In genomic region chr2:235458839-235459273, GRCh38 we compare ENCODE assay signal across 10 cellular contexts. TPM values are rescaled to one million over a fixed set of nuclear protein-coding genes. Genes with fewer than 3 reads are reported as not detected.
DNase-seq lines count a peak whose midpoint lies in the region; ATAC-seq and TF ChIP-seq lines count a peak whose summit lies in the region.
"Had no signal": no experiment of that assay in that cellular context is flagged by ENCODE, and none has a peak within 500 bp of the region (broad histone marks: within the 10 kb centered on the region; RNA-seq: fewer than 3 reads in every experiment).

No MANE protein-coding gene starts in this region.

- H3K27ac Mint-ChIP-seq in osteocyte (ENCODE audit: unreplicated experiment) = no peak overlapping the region
- H3K27ac Mint-ChIP-seq: activated CD8-positive, alpha-beta T cell treated with anti-CD3 and anti-CD28 coated beads, Interleukin-2, amount 10 ng/mL, durations not matched to agents 7 days and 5 days had no signal

- H3K27me3 Mint-ChIP-seq in osteocyte (ENCODE audit: unreplicated experiment) = peaks cover 64% of the 10 kb centered on the region

- H3K36me3 Mint-ChIP-seq in osteocyte (ENCODE audit: unreplicated experiment) = no peaks in the 10 kb centered on the region

- no peaks in the 10 kb centered on the region for H3K9me3 Mint-ChIP-seq in osteocyte (ENCODE audit: unreplicated experiment)

- no peak for ATAC-seq in GM18511 (IDR thresholded peaks at IDR 0.05; ENCODE audit: unreplicated experiment)
- ATAC-seq: activated CD8-positive, alpha-beta T cell treated with anti-CD3 and anti-CD28 coated beads, Interleukin-2, amount 10 ng/mL, durations not matched to agents 7 days and 5 days had no signal

- H3K4me3 ChIP-seq in epithelial cell of proximal tubule (ENCODE audit: low read depth, low read length) (no peak overlapping the region), skeletal muscle cell (ENCODE audit: low read depth, low read length) (no peak overlapping the region)

- H3K4me1 Mint-ChIP-seq in osteocyte (ENCODE audit: unreplicated experiment) = no peaks in the 10 kb centered on the region

- no peak overlapping the region for H3K4me3 Mint-ChIP-seq in osteocyte (ENCODE audit: unreplicated experiment)
- H3K4me3 Mint-ChIP-seq: activated CD8-positive, alpha-beta T cell treated with anti-CD3 and anti-CD28 coated beads, Interleukin-2, amount 10 ng/mL, durations not matched to agents 7 days and 5 days had no signal

- no peak for TF ChIP-seq CTCF in epithelial cell of proximal tubule (conservative IDR thresholded peaks at IDR 0.05; ENCODE audit: low read depth, low read length)
- no peak for TF ChIP-seq CTCF in osteocyte (IDR thresholded peaks at IDR 0.05)

- DNase-seq in NCI-H1105 treated with DMSO at 0.1 percent for 48 hours (lab: John Stamatoyannopoulos, UW) (peak; percentile 19), NCI-H1105 (lab: John Stamatoyannopoulos, UW) (no peak), NCI-H460 (ENCODE audit: extremely low read depth, low read depth) (peak; percentile 54), epithelial cell of proximal tubule (ENCODE audit: low read depth) (peak; percentile 95), skeletal muscle cell (ENCODE audit: low read depth) (peak; percentile 28), osteocyte (ENCODE audit: extremely low spot score, unreplicated experiment) (no peak)
- DNase-seq in stimulated activated CD4-positive, alpha-beta T cell treated with anti-CD3 and anti-CD28 coated beads, Interleukin-4, amount 100 ng/mL, for 24 hours = no peak
- DNase-seq: activated CD8-positive, alpha-beta T cell treated with anti-CD3 and anti-CD28 coated beads, Interleukin-2, amount 10 ng/mL, durations not matched to agents 7 days and 5 days; NCI-H446 treated with DMSO at 0.1 percent for 48 hours had no signal

RNA-seq across cellular contexts. Expression of gene AGAP1, which starts 35.0 kb away (rescaled TPM):
- 18.1 and 18.3 TPM in 2 replicates for total RNA-seq in NCI-H460 (2014; rRNA removed; shearing (Covaris generic))
- polyA plus RNA-seq in NCI-H460 (2014; cell fraction: nucleus; rRNA removed) = 5.6 and 7.7 TPM in 2 replicates
- total RNA-seq in epithelial cell of proximal tubule = 13.5 and 17.5 TPM in 2 replicates
- 40.5 and 43.8 TPM in 2 replicates for total RNA-seq in osteocyte

Comparison
In these comparisons a context has a peak if more than half of its experiments do, and no peak if none do; other contexts are left out.
1. DNase-seq: peak in NCI-H1105 treated with DMSO at 0.1 percent for 48 hours (single experiment), NCI-H460 (single experiment), epithelial cell of proximal tubule (single experiment) and skeletal muscle cell (single experiment); none in NCI-H1105 (single experiment), stimulated activated CD4-positive, alpha-beta T cell treated with anti-CD3 and anti-CD28 coated beads, Interleukin-4, amount 100 ng/mL, for 24 hours (single experiment) and osteocyte (single experiment).